Comparison of ENCODE assay signal across 20 cellular contexts in genomic region chr5:176170084-176170483, GRCh38.
DNase-seq lines count a peak whose midpoint lies in the region; ATAC-seq, FAIRE-seq and TF ChIP-seq lines count a peak whose summit lies in the region.
"Had no signal": no experiment of that assay in that cellular context is flagged by ENCODE, and none has a peak within 500 bp of the region (broad histone marks: within the 10 kb centered on the region; RNA-seq: fewer than 3 reads in every experiment).

No MANE protein-coding gene starts in this region.

- no peak overlapping the region for H3K18ac ChIP-seq in neuronal stem cell (ENCODE audit: low read length)

- peaks cover 5% of the 10 kb centered on the region for H3K9me1 ChIP-seq in K562 (ENCODE audit: control insufficient read depth, insufficient read depth, low read length)

- H2BK120ac ChIP-seq in neuronal stem cell (ENCODE audit: low read depth, low read length): peak overlapping the region; percentile 26

- no peaks in the 10 kb centered on the region for H3K9me3 Mint-ChIP-seq in activated T-helper 17 cell treated with anti-CD3 and anti-CD28 coated beads, Interleukin-2, amount 50 U/mL, for 72 hours
- H3K9me3 Mint-ChIP-seq: CD4-positive, alpha-beta T cell; CD8-positive, alpha-beta T cell had no signal

- H3K27ac ChIP-seq in K562 (ENCODE audit: extremely low read depth, low read depth, low read length): no peak overlapping the region
- no peak overlapping the region for H3K27ac ChIP-seq in neuronal stem cell (replicated peaks; ENCODE audit: low read length)
- H3K27ac ChIP-seq: BLaER1 treated with 17β-estradiol and CSF1 and Interleukin-3, amounts not matched to agents 10 nM and 100 nM; C4-2B had no signal

- H3K36me3 ChIP-seq in K562 (ENCODE audit: control insufficient read depth, insufficient read depth, low read length) (peaks cover 40% of the 10 kb centered on the region; the same call in 1 of the 3 replicates), neuronal stem cell (replicated peaks in 1 of 2; ENCODE audit: control insufficient read depth in 2 of 2, insufficient read depth in 2 of 2, low read length in 2 of 2) (no peaks in the 10 kb centered on the region)
- H3K36me3 ChIP-seq: BLaER1 treated with 17β-estradiol and CSF1 and Interleukin-3, amounts not matched to agents 10 nM and 100 nM had no signal

- H3K4me3 Mint-ChIP-seq in activated T-helper 17 cell treated with anti-CD3 and anti-CD28 coated beads, Interleukin-2, amount 50 U/mL, for 72 hours: no peak overlapping the region
- H3K4me3 Mint-ChIP-seq: CD4-positive, alpha-beta T cell; CD8-positive, alpha-beta T cell had no signal

- H4K20me1 ChIP-seq in K562 (replicated peaks; ENCODE audit: control insufficient read depth, insufficient read depth, low read length): no peaks in the 10 kb centered on the region
- H4K20me1 ChIP-seq: BLaER1 treated with 17β-estradiol and CSF1 and Interleukin-3, amounts not matched to agents 10 nM and 100 nM had no signal

- H3K4ac ChIP-seq in neuronal stem cell (ENCODE audit: low read length): no peak overlapping the region

- no peaks in the 10 kb centered on the region for H3K79me2 ChIP-seq in K562 (ENCODE audit: control insufficient read depth, insufficient read depth, low read length)

- H3K23ac ChIP-seq in neuronal stem cell (ENCODE audit: low read depth, low read length, poor library complexity): no peak overlapping the region

- TF ChIP-seq CTCF in K562 (IDR thresholded peaks at IDR 0.05 in 2 of 3, conservative IDR thresholded peaks at IDR 0.05 in 1 of 3; ENCODE audit: insufficient read depth in 2 of 3, low read depth in 1 of 3, low read length in 3 of 3): no peak

- no peak for FAIRE-seq in K562 (lab: Jason Lieb, UNC)
- FAIRE-seq: A204.1, D721Med, G401.6, GM12891, GM19239 had no signal

- peak; percentile 7 for ATAC-seq in activated T-helper 17 cell treated with anti-CD3 and anti-CD28 coated beads, Interleukin-2, amount 50 U/mL, for 72 hours (replicated peaks)
- no peak; the same call in 2 of the 3 replicates for ATAC-seq in K562
- ATAC-seq: CD8-positive, alpha-beta T cell had no signal

- no peak for TF ChIP-seq EP300 in K562 (IDR thresholded peaks at IDR 0.05; ENCODE audit: low read length)

- no TSS peak for BruUV-seq in K562 (replicated peaks; lab: Mats Ljungman, UMichigan)

- intact Hi-C loops in K562 (cut with micrococcal nuclease): no loop called here

- H2BK15ac ChIP-seq in neuronal stem cell (ENCODE audit: low read length): no peak overlapping the region

- H3K27me3 ChIP-seq in K562 (ENCODE audit: control insufficient read depth in 2 of 2, insufficient read depth in 2 of 2, low read length in 2 of 2) (no peaks in the 10 kb centered on the region), neuronal stem cell (ENCODE audit: control insufficient read depth in 3 of 3, insufficient read depth in 3 of 3, low read depth in 1 of 3, low read length in 3 of 3) (peaks cover 0 to 36% (median 1%) of the 10 kb centered on the region in 3 experiments)
- H3K27me3 ChIP-seq: BLaER1 treated with 17β-estradiol and CSF1 and Interleukin-3, amounts not matched to agents 10 nM and 100 nM had no signal

- CTCF ChIA-PET in K562 (lab: Yijun Ruan, JAX; ENCODE audit: low intra/inter-chr PET ratio): interaction anchor here (0.6 kb wide), 1 partner anchor 451 kb away, joined by 3 read pairs; no protein-coding TSS in a partner anchor

- no peak overlapping the region for H4K91ac ChIP-seq in neuronal stem cell (ENCODE audit: low read depth, low read length, poor library complexity)

- DNase-seq in K562 (ENCODE audit: extremely low read depth in 1 of 4, low spot score in 3 of 4) (peak in 1 of 4 experiments; percentile 20), neuronal stem cell (ENCODE audit: low spot score) (no peak), NCI-H1417 (lab: John Stamatoyannopoulos, UW) (no peak), hepatic stellate cell (ENCODE audit: low spot score) (no peak)
- DNase-seq in stimulated activated CD4-positive, alpha-beta T cell treated with anti-CD3 and anti-CD28 coated beads, Interleukin-2, amount 100 ng/mL, for 48 hours: no peak
- DNase-seq: 8988T; ACHN; Caco-2; Calu3; CD4-positive, alpha-beta T cell; CD8-positive, alpha-beta T cell; GF-D8 had no signal

- POLR2A ChIA-PET in K562 (lab: Yijun Ruan, JAX): interaction anchor here (0.6 to 0.9 kb wide), 3 partner anchors 22 to 1275 kb away, joined by 3 to 4 read pairs (median 4); no protein-coding TSS in a partner anchor

- no peak overlapping the region for H3K14ac ChIP-seq in neuronal stem cell (ENCODE audit: low read length)

- no peak overlapping the region for H3K27ac Mint-ChIP-seq in activated T-helper 17 cell treated with anti-CD3 and anti-CD28 coated beads, Interleukin-2, amount 50 U/mL, for 72 hours
- H3K27ac Mint-ChIP-seq: CD4-positive, alpha-beta T cell; CD8-positive, alpha-beta T cell had no signal

- H3K9ac ChIP-seq in K562 (ENCODE audit: insufficient read depth in 1 of 2, low read depth in 2 of 2, low read length in 2 of 2) (no peak overlapping the region), neuronal stem cell (ENCODE audit: low read depth, low read length, poor library complexity) (no peak overlapping the region)
- H3K9ac ChIP-seq: BLaER1 treated with 17β-estradiol and CSF1 and Interleukin-3, amounts not matched to agents 10 nM and 100 nM had no signal

- H3K79me1 ChIP-seq in neuronal stem cell (ENCODE audit: low read depth, low read length): no peaks in the 10 kb centered on the region

- H2AFZ ChIP-seq in K562 (ENCODE audit: low read depth, low read length) (no peak overlapping the region), neuronal stem cell (ENCODE audit: low read length) (no peak overlapping the region)

- H4K8ac ChIP-seq in neuronal stem cell (ENCODE audit: low read depth, low read length): no peak overlapping the region

- no peak overlapping the region for H2BK12ac ChIP-seq in neuronal stem cell (ENCODE audit: low read length)

- no peak overlapping the region for H2AK5ac ChIP-seq in neuronal stem cell (ENCODE audit: low read depth, low read length)

- H3K27me3 Mint-ChIP-seq in activated T-helper 17 cell treated with anti-CD3 and anti-CD28 coated beads, Interleukin-2, amount 50 U/mL, for 72 hours: peaks cover 14% of the 10 kb centered on the region

- no peaks in the 10 kb centered on the region for H3K36me3 Mint-ChIP-seq in activated T-helper 17 cell treated with anti-CD3 and anti-CD28 coated beads, Interleukin-2, amount 50 U/mL, for 72 hours (ENCODE audit: low read depth)
- H3K36me3 Mint-ChIP-seq: CD8-positive, alpha-beta T cell had no signal

- WGBS in K562 (ENCODE audit: insufficient coverage, low coverage, missing lambda C conversion rate): 22% methylated on average over 2 of the region's 2 CpGs
- no CpG with 5 or more reads among the region's 2 CpGs for WGBS in neuronal stem cell (ENCODE audit: extremely low coverage in 2 of 2, insufficient read length in 2 of 2, insufficient replicate concordance in 1 of 2), 2 donors

- in situ Hi-C loops in K562 (cut with MboI): no loop called here

- peaks cover 11% of the 10 kb centered on the region for H3K4me1 Mint-ChIP-seq in activated T-helper 17 cell treated with anti-CD3 and anti-CD28 coated beads, Interleukin-2, amount 50 U/mL, for 72 hours

- no peak for TF ChIP-seq RAD21 in K562 (CRISPR knock-in tag; conservative IDR thresholded peaks at IDR 0.05 in 1 of 2, IDR thresholded peaks at IDR 0.05 in 1 of 2)

- TF ChIP-seq POLR2A in K562 (conservative IDR thresholded peaks at IDR 0.05): no peak

- H3K4me1 ChIP-seq in K562 (replicated peaks in 1 of 2; ENCODE audit: control insufficient read depth in 2 of 2, insufficient read depth in 2 of 2, low read length in 2 of 2): peaks cover 4 to 16% of the 10 kb centered on the region in 2 experiments; a peak in 4 of 5 replicates
- peaks cover 0 to 11% of the 10 kb centered on the region in 2 donors for H3K4me1 ChIP-seq in neuronal stem cell (ENCODE audit: control insufficient read depth in 2 of 2, insufficient read depth in 1 of 2, low read depth in 1 of 2, low read length in 2 of 2)
- H3K4me1 ChIP-seq: BLaER1 treated with 17β-estradiol and CSF1 and Interleukin-3, amounts not matched to agents 10 nM and 100 nM; Caco-2 had no signal

- H3K9me3 ChIP-seq in K562 (replicated peaks; ENCODE audit: control insufficient read depth, insufficient read depth, low read depth, low read length) (no peaks in the 10 kb centered on the region), neuronal stem cell (replicated peaks in 1 of 2; ENCODE audit: control insufficient read depth in 2 of 2, insufficient read depth in 1 of 2, low read depth in 1 of 2, low read length in 2 of 2) (no peaks in the 10 kb centered on the region)
- H3K9me3 ChIP-seq: BLaER1 treated with 17β-estradiol and CSF1 and Interleukin-3, amounts not matched to agents 10 nM and 100 nM; Caco-2 had no signal

- H2BK5ac ChIP-seq in neuronal stem cell (ENCODE audit: low read length): no peak overlapping the region

- H3K4me3 ChIP-seq in K562 (no peak overlapping the region), neuronal stem cell (ENCODE audit: low read length in 2 of 2) (peak overlapping the region in 1 of 2 donors; percentile 48)
- H3K4me3 ChIP-seq: BLaER1 treated with 17β-estradiol and CSF1 and Interleukin-3, amounts not matched to agents 10 nM and 100 nM had no signal

- H3K4me2 ChIP-seq in K562 (ENCODE audit: insufficient read depth, low read length): no peak overlapping the region
- H3K4me2 ChIP-seq in neuronal stem cell (ENCODE audit: insufficient read depth, low read length, poor library complexity, severe bottlenecking): no peak overlapping the region
- H3K4me2 ChIP-seq: BLaER1 treated with 17β-estradiol and CSF1 and Interleukin-3, amounts not matched to agents 10 nM and 100 nM had no signal

TF ChIP-seq in K562, 482 proteins besides CTCF, POLR2A, EP300 and RAD21:
- TF ChIP-seq ZNF76 (CRISPR knock-in tag; IDR thresholded peaks at IDR 0.05; ENCODE audit: borderline replicate concordance) (no peak), ETV5 (CRISPR knock-in tag; IDR thresholded peaks at IDR 0.05; ENCODE audit: low read depth) (0 out of 2 replicates have a peak, but pooled peaks have one; percentile 8), HNRNPK (IDR thresholded peaks at IDR 0.05; ENCODE audit: low read depth, low read length, poor library complexity, severe bottlenecking) (no peak), CAMTA2 (CRISPR knock-in tag; conservative IDR thresholded peaks at IDR 0.05) (no peak)
